Comparison of ENCODE assay signal across 25 cellular contexts in the genomic region with DNA sequence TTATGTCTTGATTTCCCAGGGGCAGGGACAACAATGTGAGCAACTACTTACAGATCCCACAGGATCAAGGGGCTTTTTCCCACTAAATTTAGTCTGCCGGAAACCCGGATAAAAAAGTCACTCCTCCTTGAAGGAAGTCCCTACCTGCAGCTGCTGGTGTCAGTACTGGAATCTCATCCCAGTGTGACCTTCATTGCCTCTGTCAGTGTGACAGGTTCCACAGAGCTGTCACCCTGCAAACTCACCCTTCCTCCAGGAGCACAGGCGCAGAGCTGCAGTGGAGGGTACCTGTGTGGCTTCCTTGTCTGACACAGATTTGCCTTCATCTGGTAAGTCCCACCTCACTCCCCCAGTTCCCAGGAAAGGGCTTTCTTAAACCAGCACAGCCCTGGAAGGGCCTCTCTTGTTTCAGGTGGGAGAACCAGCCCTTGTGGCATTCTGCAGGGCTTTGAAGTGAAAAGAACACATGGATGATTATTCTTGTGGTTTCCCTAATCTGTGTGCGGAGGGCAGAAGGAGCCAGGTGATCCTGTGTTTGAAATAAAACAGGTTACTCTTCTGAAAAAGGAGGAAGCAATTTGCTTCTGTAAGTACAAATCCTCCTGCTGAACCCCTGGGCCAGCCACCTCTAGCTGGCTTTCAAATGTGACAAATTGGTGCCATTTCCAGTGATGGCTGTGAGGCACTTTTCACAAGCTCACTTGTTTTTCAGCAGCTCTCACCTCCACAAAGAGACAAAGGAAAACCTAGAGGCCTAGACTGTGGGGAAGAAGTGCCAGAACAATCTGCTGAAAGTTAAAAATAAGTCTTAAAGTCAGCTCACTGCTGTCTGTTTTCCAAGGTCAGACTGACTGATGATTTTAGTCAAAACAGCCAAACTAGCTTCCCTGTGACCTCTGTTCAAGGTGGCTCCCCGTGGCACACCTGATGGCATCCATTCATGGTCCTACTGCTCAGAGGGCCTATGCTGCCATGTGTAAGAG. TPM values are rescaled to one million over a fixed set of nuclear protein-coding genes. Genes with fewer than 3 reads are reported as not detected.
DNase-seq lines count a peak whose midpoint lies in the region; ATAC-seq and TF ChIP-seq lines count a peak whose summit lies in the region.
"Had no signal": no experiment of that assay in that cellular context is flagged by ENCODE, and none has a peak within 500 bp of the region (broad histone marks: within the 10 kb centered on the region; RNA-seq: fewer than 3 reads in every experiment).

No MANE protein-coding gene starts in this region.

- H3K4me1 ChIP-seq in gastrocnemius medialis (peaks cover 31 to 34% of the 10 kb centered on the region in 2 donors), body of pancreas (peaks cover 7% of the 10 kb centered on the region)
- H3K4me1 ChIP-seq: sigmoid colon, tibial nerve had no signal

- H3K36me3 ChIP-seq in gastrocnemius medialis (no peaks in the 10 kb centered on the region), body of pancreas (replicated peaks in 1 of 2; ENCODE audit: insufficient read depth in 1 of 2, low read depth in 2 of 2) (no peaks in the 10 kb centered on the region)
- H3K36me3 ChIP-seq: brain microvascular endothelial cell, Peyer's patch, sigmoid colon, stomach, tibial nerve had no signal

- H3K27me3 Mint-ChIP-seq in T-helper 17 cell = peaks cover 47% of the 10 kb centered on the region

- no peaks in the 10 kb centered on the region for H3K36me3 Mint-ChIP-seq in T-helper 17 cell (ENCODE audit: low read depth)
- H3K36me3 Mint-ChIP-seq: CD8-positive, alpha-beta T cell; T-cell had no signal

- H3K4me1 Mint-ChIP-seq in T-helper 17 cell = no peaks in the 10 kb centered on the region
- H3K4me1 Mint-ChIP-seq: T-cell had no signal

- ATAC-seq in left colon (peak; percentile 31), gastrocnemius medialis (peak; percentile 57 to 62), HG02763 (IDR thresholded peaks at IDR 0.05; ENCODE audit: unreplicated experiment) (no peak), T-helper 17 cell (no peak), body of pancreas (no peak)
- ATAC-seq: CD8-positive, alpha-beta T cell; T-cell had no signal

- DNase-seq in NCI-H2029 (lab: John Stamatoyannopoulos, UW) (peak; percentile 54), NCI-H2029 treated with DMSO at 0.1 percent for 48 hours (lab: John Stamatoyannopoulos, UW) (no peak), NCI-H2107 (lab: John Stamatoyannopoulos, UW) (peak; percentile 39), left colon (no peak), gastrocnemius medialis (no peak), T-helper 17 cell (no peak), body of pancreas (no peak)
- DNase-seq: 8988T; activated CD4-positive, alpha-beta T cell treated with anti-CD3 and anti-CD28 coated beads for 1 hour; activated gamma-delta T cell; brain microvascular endothelial cell; CD8-positive, alpha-beta T cell; DMS153; GM23248; Karpas-422; mesendoderm; NCI-H1694 treated with DMSO at 0.1 percent for 48 hours; NCI-H345; Peyer's patch; posterior cingulate gyrus; sigmoid colon; stomach; T-cell had no signal

- H3K27ac Mint-ChIP-seq in T-helper 17 cell = no peak overlapping the region
- H3K27ac Mint-ChIP-seq: CD8-positive, alpha-beta T cell; T-cell had no signal

- no peak overlapping the region for H3K4me3 Mint-ChIP-seq in T-helper 17 cell
- H3K4me3 Mint-ChIP-seq: CD8-positive, alpha-beta T cell; T-cell had no signal

- no peaks in the 10 kb centered on the region for H3K27me3 ChIP-seq in gastrocnemius medialis
- no peaks in the 10 kb centered on the region for H3K27me3 ChIP-seq in body of pancreas
- H3K27me3 ChIP-seq: brain microvascular endothelial cell, Peyer's patch, sigmoid colon, stomach, tibial nerve had no signal

- intact Hi-C loops in left colon (cut with DNase I, micrococcal nuclease) (no loop called here), gastrocnemius medialis (cut with DNase I; ENCODE audit: low total_unique reads) (no loop called here), body of pancreas (cut with DNase I) (no loop called here)

- TF ChIP-seq CTCF in gastrocnemius medialis (IDR thresholded peaks at IDR 0.05 in 4 of 5, conservative IDR thresholded peaks at IDR 0.05 in 1 of 5) (no peak), body of pancreas (IDR thresholded peaks at IDR 0.05) (no peak)

- in situ Hi-C loops in gastrocnemius medialis (cut with MboI; ENCODE audit: low sequenced_read_pairs in 4 of 4) = loop anchor here in 1 of 4 donors (10.0 kb wide), 1 partner anchor 116 kb away; a partner anchor contains a TSS

- WGBS in body of pancreas, 2 donors = 76 to 92% methylated on average over 5 of the region's 5 CpGs

- no peak overlapping the region for H3K4me3 ChIP-seq in gastrocnemius medialis
- no peak overlapping the region for H3K4me3 ChIP-seq in body of pancreas
- H3K4me3 ChIP-seq: GM23248, Peyer's patch, sigmoid colon, stomach, tibial nerve had no signal

- TF ChIP-seq POLR2A in gastrocnemius medialis (IDR thresholded peaks at IDR 0.05) = no peak
- TF ChIP-seq POLR2A in body of pancreas (IDR thresholded peaks at IDR 0.05) = no peak

- H3K9me3 ChIP-seq in gastrocnemius medialis (no peaks in the 10 kb centered on the region), T-helper 17 cell (ENCODE audit: control insufficient read depth, low read length, poor library complexity, severe bottlenecking) (no peaks in the 10 kb centered on the region), body of pancreas (no peaks in the 10 kb centered on the region)
- H3K9me3 ChIP-seq: Peyer's patch, sigmoid colon, stomach, tibial nerve had no signal

- H3K27ac ChIP-seq in gastrocnemius medialis (peak overlapping the region in 3 of 4 donors; percentile 33 to 74 (median 71)), body of pancreas (peak overlapping the region in 1 of 4 donors; percentile 12)
- H3K27ac ChIP-seq: brain microvascular endothelial cell, GM23248, Peyer's patch, sigmoid colon, stomach, tibial nerve had no signal

RNA-seq across cellular contexts. Expression of a gene that starts 9.2 kb away (rescaled TPM):
- total RNA-seq in left colon (100 to 1,000 TPM in 1 of 2 donors, 10 to 100 TPM in 1; 54.3 to 124 TPM), gastrocnemius medialis (10 to 100 TPM in 1 of 4 donors, 1 to 10 TPM in 3; 2.4 to 12.2 (median 7.1) TPM), T-helper 17 cell (not detected), body of pancreas (10 to 100 TPM in 1 of 2 donors, 1 to 10 TPM in 1; 4.0 to 20.0 TPM)

Comparison
In these comparisons a context has a peak if more than half of its experiments do, and no peak if none do; other contexts are left out.
1. DNase-seq: peak in NCI-H2029 (single experiment) and NCI-H2107 (single experiment); none in NCI-H2029 treated with DMSO at 0.1 percent for 48 hours (single experiment), left colon (0 of 2), gastrocnemius medialis (0 of 2), T-helper 17 cell (0 of 3) and body of pancreas (0 of 4).
2. ATAC-seq: peak in left colon (single experiment) and gastrocnemius medialis (2 of 2); none in HG02763 (single experiment), T-helper 17 cell (single experiment) and body of pancreas (single experiment).